8 cellular contexts compared by ENCODE assay signal in genomic region chr3:141000027-141000663, GRCh38. TPM values are rescaled to one million over a fixed set of nuclear protein-coding genes. Genes with fewer than 3 reads are reported as not detected.
A peak's percentile ranks its signal among the peaks of the same experiment; 100 is the strongest.
DNase-seq lines count a peak whose midpoint lies in the region; ATAC-seq and TF ChIP-seq lines count a peak whose summit lies in the region.

No MANE protein-coding gene starts in this region.

- H3K4me3 Mint-ChIP-seq in natural killer cell treated with Interleukin-12 subunit alpha and Interleukin-12 subunit beta and Interleukin-15 and Interleukin-18, amount 100 ng/mL, for 72 hours, result no peak overlapping the region

- DNase-seq in Right ventricle myocardium inferior (ENCODE audit: missing footprints) (no peak), cardiac septum (ENCODE audit: low spot score) (no peak), NCI-H524 treated with DMSO at 0.1 percent for 48 hours (lab: John Stamatoyannopoulos, UW) (peak; percentile 39), activated T-cell treated with anti-CD3 and anti-CD28 coated beads for 24 hours (ENCODE audit: low read depth) (peak; percentile 31), fibroblast of mammary gland (ENCODE audit: low read depth) (peak; percentile 56), uterus (peak; percentile 46 to 55)
- no peak for DNase-seq in natural killer cell treated with Interleukin-12 subunit alpha and Interleukin-12 subunit beta and Interleukin-15 and Interleukin-18, amount 100 ng/mL, for 72 hours (ENCODE audit: low spot score)

- no peaks in the 10 kb centered on the region for H3K9me3 ChIP-seq in uterus

- no peaks in the 10 kb centered on the region for H3K9me3 Mint-ChIP-seq in natural killer cell treated with Interleukin-12 subunit alpha and Interleukin-12 subunit beta and Interleukin-15 and Interleukin-18, amount 100 ng/mL, for 72 hours

- intact Hi-C loops in Right ventricle myocardium inferior (cut with DNase I), result loop anchor here (1.0 to 5.0 kb wide), 2 partner anchors 192 to 277 kb away; no protein-coding TSS in a partner anchor
- intact Hi-C loops in cardiac septum (cut with DNase I), result loop anchor here (1.0 kb wide), 1 partner anchor 192 kb away; no protein-coding TSS in a partner anchor
- intact Hi-C loops in uterus (cut with DNase I; ENCODE audit: low total_unique reads), result loop anchor here (10.0 kb wide), 1 partner anchor 195 kb away; no protein-coding TSS in a partner anchor

- no peaks in the 10 kb centered on the region for H3K4me1 ChIP-seq in uterus

- H3K27ac Mint-ChIP-seq in natural killer cell treated with Interleukin-12 subunit alpha and Interleukin-12 subunit beta and Interleukin-15 and Interleukin-18, amount 100 ng/mL, for 72 hours, result no peak overlapping the region

- H3K4me3 ChIP-seq in fibroblast of mammary gland (ENCODE audit: control insufficient read depth, low read depth, low read length), result no peak overlapping the region
- no peak overlapping the region for H3K4me3 ChIP-seq in uterus

- TF ChIP-seq CTCF in fibroblast of mammary gland (conservative IDR thresholded peaks at IDR 0.05; ENCODE audit: control insufficient read depth, insufficient read depth, low read depth, low read length) (peak; percentile 74), uterus (IDR thresholded peaks at IDR 0.05) (peak; percentile 47 to 71 (median 56))

- TF ChIP-seq POLR2A in uterus (IDR thresholded peaks at IDR 0.05), result no peak

- peaks cover 4 to 14% of the 10 kb centered on the region in 2 donors for H3K27me3 Mint-ChIP-seq in natural killer cell treated with Interleukin-12 subunit alpha and Interleukin-12 subunit beta and Interleukin-15 and Interleukin-18, amount 100 ng/mL, for 72 hours

- H3K4me1 Mint-ChIP-seq in natural killer cell treated with Interleukin-12 subunit alpha and Interleukin-12 subunit beta and Interleukin-15 and Interleukin-18, amount 100 ng/mL, for 72 hours (ENCODE audit: low read depth in 2 of 2), result no peaks in the 10 kb centered on the region

- H3K27me3 ChIP-seq in uterus, result no peaks in the 10 kb centered on the region

- no peaks in the 10 kb centered on the region for H3K36me3 ChIP-seq in uterus

- H3K27ac ChIP-seq in uterus, result no peak overlapping the region

- no peaks in the 10 kb centered on the region for H3K36me3 Mint-ChIP-seq in natural killer cell treated with Interleukin-12 subunit alpha and Interleukin-12 subunit beta and Interleukin-15 and Interleukin-18, amount 100 ng/mL, for 72 hours

- ATAC-seq in Right ventricle myocardium inferior (peak; percentile 95), HG03108 (IDR thresholded peaks at IDR 0.05; ENCODE audit: unreplicated experiment) (peak; percentile 61)
- ATAC-seq in natural killer cell treated with Interleukin-12 subunit alpha and Interleukin-12 subunit beta and Interleukin-15 and Interleukin-18, amount 100 ng/mL, for 72 hours, result peak; percentile 70 to 72

RNA-seq across cellular contexts. Expression of gene SPSB4, which starts 51.0 kb away (rescaled TPM):
- total RNA-seq in Right ventricle myocardium inferior, result 7.1 TPM
- 4.9 TPM for total RNA-seq in cardiac septum
- not detected for total RNA-seq in natural killer cell treated with Interleukin-12 subunit alpha and Interleukin-12 subunit beta and Interleukin-15 and Interleukin-18, amount 100 ng/mL, for 72 hours
- 1 to 10 TPM in 1 of 4 donors, not detected in 3; 3.5 TPM for total RNA-seq in uterus

RNA-seq across cellular contexts. Expression of gene SLC25A36, which starts 58.5 kb away (rescaled TPM):
- total RNA-seq in Right ventricle myocardium inferior (77.3 TPM), cardiac septum (66.0 TPM), uterus (100 to 1,000 TPM in 1 of 4 donors, 10 to 100 TPM in 3; 73.2 to 273 (median 83.7) TPM)
- 10 to 100 TPM; 47.8 to 68.2 TPM for total RNA-seq in natural killer cell treated with Interleukin-12 subunit alpha and Interleukin-12 subunit beta and Interleukin-15 and Interleukin-18, amount 100 ng/mL, for 72 hours

Comparison
In these comparisons a context has a peak if more than half of its experiments do, and no peak if none do; other contexts are left out.
1. DNase-seq: peak in NCI-H524 treated with DMSO at 0.1 percent for 48 hours (single experiment), activated T-cell treated with anti-CD3 and anti-CD28 coated beads for 24 hours (single experiment), fibroblast of mammary gland (single experiment) and uterus (2 of 2); none in Right ventricle myocardium inferior (single experiment), cardiac septum (single experiment) and natural killer cell treated with Interleukin-12 subunit alpha and Interleukin-12 subunit beta and Interleukin-15 and Interleukin-18, amount 100 ng/mL, for 72 hours (single experiment).
2. Peak in every context shown above with its lines, with median percentiles within 50 percentile points of each other: ATAC-seq.